12 cellular contexts compared by ENCODE assay signal in genomic region chr17:18378614-18379013, GRCh38. TPM values are rescaled to one million over a fixed set of nuclear protein-coding genes. Genes with fewer than 3 reads are reported as not detected.
"Had no signal": no experiment of that assay in that cellular context is flagged by ENCODE, and none has a peak within 500 bp of the region (broad histone marks: within the 10 kb centered on the region; RNA-seq: fewer than 3 reads in every experiment).

No MANE protein-coding gene starts in this region.

RNA-seq across cellular contexts. Expression of gene EVPLL, which starts 1.0 kb away (rescaled TPM):
- total RNA-seq: activated CD4-positive, alpha-beta T cell treated with anti-CD3 and anti-CD28 coated beads, Interleukin-2, amount 10 ng/mL, durations not matched to agents 7 days and 5 days; activated CD8-positive, alpha-beta T cell treated with anti-CD3 and anti-CD28 coated beads, Interleukin-2, amount 10 ng/mL, durations not matched to agents 7 days and 5 days; activated naive CD8-positive, alpha-beta T cell treated with anti-CD3 and anti-CD28 coated beads, Interleukin-2, amount 10 ng/mL, durations not matched to agents 7 days and 5 days; activated T-helper 2 cell treated with anti-CD3 and anti-CD28 coated beads, Interferon-gamma antibody, Interleukin-2, Interleukin-4, amounts not matched to agents 10 μg/mL and 5 μg/mL and 100 μg/mL, durations not matched to agents 14 hours and 24 hours and 36 hours; ascending aorta; cardiac septum; LHCN-M2; Right ventricle myocardium inferior; SK-MEL-5; T-cell; T-helper 17 cell; WTC11 had no signal
